8 cellular contexts compared by ENCODE assay signal in genomic region chr20:11891827-11892521, GRCh38. TPM values are rescaled to one million over a fixed set of nuclear protein-coding genes. Genes with fewer than 3 reads are reported as not detected.
DNase-seq lines count a peak whose midpoint lies in the region; ATAC-seq and TF ChIP-seq lines count a peak whose summit lies in the region.

No MANE protein-coding gene starts in this region.

- no peaks in the 10 kb centered on the region for H3K36me3 ChIP-seq in tibial nerve

- no peak for TF ChIP-seq EP300 in tibial nerve (IDR thresholded peaks at IDR 0.05)

- peak; percentile 71 for DNase-seq in Right ventricle myocardium inferior (ENCODE audit: missing footprints)
- DNase-seq in cardiac septum (ENCODE audit: low spot score) = no peak
- peak; percentile 80 to 92 for DNase-seq in NCI-H526 (lab: John Stamatoyannopoulos, UW)
- DNase-seq in activated T-cell treated with anti-CD3 and anti-CD28 coated beads, Interleukin-2, amount 50 U/mL, for 24 hours = peak; percentile 39
- peak; percentile 66 for DNase-seq in fibroblast of the aortic adventitia (ENCODE audit: low read depth)
- peak in 8 of 10 donors; percentile 13 to 68 (median 23) for DNase-seq in naive thymus-derived CD8-positive, alpha-beta T cell
- DNase-seq in tibial nerve (ENCODE audit: low spot score in 2 of 2) = peak in 1 of 2 donors; percentile 41

- peaks cover 19% of the 10 kb centered on the region for H3K4me1 Mint-ChIP-seq in activated T-cell treated with anti-CD3 and anti-CD28 coated beads, Interleukin-2, amount 50 U/mL, for 24 hours (ENCODE audit: low read depth)
- H3K4me1 Mint-ChIP-seq in naive thymus-derived CD8-positive, alpha-beta T cell = peaks cover 3 to 21% (median 12%) of the 10 kb centered on the region in 4 donors

- peak overlapping the region; percentile 67 for H3K4me3 ChIP-seq in fibroblast of the aortic adventitia (ENCODE audit: low read depth, low read length)
- peak overlapping the region; percentile 60 to 92 (median 78) for H3K4me3 ChIP-seq in tibial nerve

- peaks cover 32% of the 10 kb centered on the region for H3K27me3 Mint-ChIP-seq in activated T-cell treated with anti-CD3 and anti-CD28 coated beads, Interleukin-2, amount 50 U/mL, for 24 hours
- peaks cover 7 to 33% (median 20%) of the 10 kb centered on the region in 5 donors for H3K27me3 Mint-ChIP-seq in naive thymus-derived CD8-positive, alpha-beta T cell

- H3K27ac ChIP-seq in tibial nerve = peak overlapping the region; percentile 87 to 95 (median 92)

- H3K27ac Mint-ChIP-seq in activated T-cell treated with anti-CD3 and anti-CD28 coated beads, Interleukin-2, amount 50 U/mL, for 24 hours = peak overlapping the region; percentile 35
- H3K27ac Mint-ChIP-seq in naive thymus-derived CD8-positive, alpha-beta T cell = peak overlapping the region in 6 of 10 donors; percentile 2 to 71 (median 46)

- no peaks in the 10 kb centered on the region for H3K27me3 ChIP-seq in tibial nerve

- peaks cover 0 to 40% (median 3%) of the 10 kb centered on the region in 4 donors for H3K4me1 ChIP-seq in tibial nerve

- no peaks in the 10 kb centered on the region for H3K36me3 Mint-ChIP-seq in activated T-cell treated with anti-CD3 and anti-CD28 coated beads, Interleukin-2, amount 50 U/mL, for 24 hours (ENCODE audit: low read depth)
- H3K36me3 Mint-ChIP-seq in naive thymus-derived CD8-positive, alpha-beta T cell = peaks cover 0 to 5% (median 0%) of the 10 kb centered on the region in 3 donors

- TF ChIP-seq POLR2A in tibial nerve (IDR thresholded peaks at IDR 0.05) = no peak

- WGBS in tibial nerve, 2 donors = 0 to 1% methylated on average over 16 of the region's 16 CpGs

- POLR2A ChIA-PET in naive thymus-derived CD8-positive, alpha-beta T cell (lab: Charles Lee) = no interaction called here

- H3K4me3 Mint-ChIP-seq in activated T-cell treated with anti-CD3 and anti-CD28 coated beads, Interleukin-2, amount 50 U/mL, for 24 hours = peak overlapping the region; percentile 78
- H3K4me3 Mint-ChIP-seq in naive thymus-derived CD8-positive, alpha-beta T cell = peak overlapping the region; percentile 72 to 88 (median 81)

- ATAC-seq in Right ventricle myocardium inferior = peak; percentile 29
- peak; percentile 47 for ATAC-seq in HG03280 (IDR thresholded peaks at IDR 0.05; ENCODE audit: unreplicated experiment)
- peak; percentile 45 to 49 for ATAC-seq in naive thymus-derived CD8-positive, alpha-beta T cell

- TF ChIP-seq CTCF in fibroblast of the aortic adventitia (IDR thresholded peaks at IDR 0.05; ENCODE audit: insufficient read depth, low read length) (no peak), tibial nerve (IDR thresholded peaks at IDR 0.05) (no peak)

- intact Hi-C loops in Right ventricle myocardium inferior (cut with DNase I) (loop anchor here (1.0 to 10.0 kb wide), 2 partner anchors 28 to 283 kb away; no protein-coding TSS in a partner anchor), cardiac septum (cut with DNase I) (loop anchor here (2.0 to 10.0 kb wide), 2 partner anchors 27 to 217 kb away; no protein-coding TSS in a partner anchor)

- H3K9me3 ChIP-seq in tibial nerve = no peaks in the 10 kb centered on the region

- peaks cover 6% of the 10 kb centered on the region for H3K9me3 Mint-ChIP-seq in activated T-cell treated with anti-CD3 and anti-CD28 coated beads, Interleukin-2, amount 50 U/mL, for 24 hours
- H3K9me3 Mint-ChIP-seq in naive thymus-derived CD8-positive, alpha-beta T cell = peaks cover 0 to 4% (median 0%) of the 10 kb centered on the region in 9 donors

RNA-seq across cellular contexts. Expression of gene BTBD3, which starts 25.7 kb away (rescaled TPM):
- total RNA-seq in Right ventricle myocardium inferior (29.1 TPM), cardiac septum (25.7 TPM), fibroblast of the aortic adventitia (ENCODE audit: low replicate concordance) (23.6 and 96.2 TPM in 2 replicates), tibial nerve (10 to 100 TPM; 29.8 to 48.1 (median 38.7) TPM)
- total RNA-seq in naive thymus-derived CD8-positive, alpha-beta T cell = 1 to 10 TPM in 1 of 2 experiments, under 1 TPM in 1; 0.86 to 1.4 TPM
- polyA plus RNA-seq in naive thymus-derived CD8-positive, alpha-beta T cell = 1 to 10 TPM in 1 of 3 donors, under 1 TPM in 2; 0.07 to 1.3 (median 0.65) TPM

Comparison
In these comparisons a context has a peak if more than half of its experiments do, and no peak if none do; other contexts are left out.
1. RNA of gene BTBD3, which starts 25.7 kb away (total RNA-seq): 29.8 to 48.1 TPM in tibial nerve, 29.1 TPM in Right ventricle myocardium inferior (single experiment), 25.7 TPM in cardiac septum (single experiment) and 23.6 to 96.2 TPM in fibroblast of the aortic adventitia; 0.86 to 1.4 TPM in naive thymus-derived CD8-positive, alpha-beta T cell; every median in the first group is over 10 times any median in the second.
2. Peak in every context shown above with its lines, with median percentiles within 50 percentile points of each other: ATAC-seq.